In the genomic region with DNA sequence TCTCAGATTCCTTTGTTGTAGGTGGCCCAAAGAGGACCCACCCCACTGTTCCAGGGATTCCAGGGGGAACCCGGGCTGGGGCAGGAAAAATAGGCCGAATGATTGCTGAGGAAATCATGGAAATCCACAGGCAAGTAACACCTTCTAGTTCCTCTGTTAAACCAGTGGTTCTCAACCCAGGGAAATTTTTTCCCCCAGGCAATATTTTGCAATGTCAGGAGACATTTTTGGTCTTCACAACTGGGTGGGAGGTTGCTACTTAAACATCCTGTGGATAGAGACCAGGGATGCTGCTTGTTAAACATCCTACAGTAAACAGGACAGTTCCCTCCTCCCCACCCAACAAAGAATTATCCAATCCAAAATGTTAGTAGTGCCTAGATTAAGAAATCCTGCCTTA, we compare ENCODE assay signal across 17 cellular contexts.
DNase-seq lines count a peak whose midpoint lies in the region; ATAC-seq and TF ChIP-seq lines count a peak whose summit lies in the region.
"Had no signal": no experiment of that assay in that cellular context is flagged by ENCODE, and none has a peak within 500 bp of the region (broad histone marks: within the 10 kb centered on the region; RNA-seq: fewer than 3 reads in every experiment).

No MANE protein-coding gene starts in this region.

- H3K27me3 ChIP-seq in CD8-positive, alpha-beta T cell (ENCODE audit: insufficient read depth, low read length): no peaks in the 10 kb centered on the region
- H3K27me3 ChIP-seq in adipocyte (replicated peaks; ENCODE audit: control insufficient read depth, insufficient read depth, low read length) (no peaks in the 10 kb centered on the region), trophoblast cell (ENCODE audit: insufficient read depth, low read length) (no peaks in the 10 kb centered on the region)
- H3K27me3 ChIP-seq: BLaER1 treated with 17β-estradiol and CSF1 and Interleukin-3, amounts not matched to agents 10 nM and 100 nM had no signal

- no peak overlapping the region for H3K4ac ChIP-seq in trophoblast cell (ENCODE audit: low read depth, low read length)

- no peak overlapping the region for H2AK5ac ChIP-seq in trophoblast cell (ENCODE audit: low read length)

- CTCF ChIA-PET in CD8-positive, alpha-beta T cell (lab: Charles Lee): interaction anchor here (1.4 kb wide), 1 partner anchor 43 kb away, joined by 4 read pairs; no protein-coding TSS in a partner anchor

- WGBS in trophoblast cell (ENCODE audit: extremely low coverage, insufficient coverage, insufficient read length): no CpG with 5 or more reads among the region's 2 CpGs

- H3K4me2 ChIP-seq in trophoblast cell (ENCODE audit: low read length): no peak overlapping the region
- H3K4me2 ChIP-seq: BLaER1 treated with 17β-estradiol and CSF1 and Interleukin-3, amounts not matched to agents 10 nM and 100 nM had no signal

- H2AFZ ChIP-seq in trophoblast cell (ENCODE audit: insufficient read depth, low read length, poor library complexity): no peak overlapping the region

- H3K36me3 ChIP-seq in CD8-positive, alpha-beta T cell (ENCODE audit: insufficient read depth, low read length): peaks cover 50% of the 10 kb centered on the region
- H3K36me3 ChIP-seq in adipocyte (ENCODE audit: control insufficient read depth, insufficient read depth, low read length, severe bottlenecking) (peaks cover 100% of the 10 kb centered on the region), trophoblast cell (ENCODE audit: control insufficient read depth in 1 of 2, insufficient read depth in 2 of 2, low read length in 2 of 2) (peaks cover 12 to 23% of the 10 kb centered on the region in 2 experiments)

- no peak for TF ChIP-seq CTCF in CD8-positive, alpha-beta T cell (IDR thresholded peaks at IDR 0.05)
- TF ChIP-seq CTCF in type B pancreatic cell (conservative IDR thresholded peaks at IDR 0.05): no peak
- no peak for TF ChIP-seq CTCF in glutamatergic neuron (IDR thresholded peaks at IDR 0.05; ENCODE audit: partially characterized antibody, unreplicated experiment)

- H3K14ac ChIP-seq in trophoblast cell (ENCODE audit: low read length): no peak overlapping the region

- no peak overlapping the region for H2BK5ac ChIP-seq in trophoblast cell (ENCODE audit: low read depth, low read length, poor library complexity)

- H3K79me2 ChIP-seq in trophoblast cell (ENCODE audit: control insufficient read depth, insufficient read depth, low read length, poor library complexity): no peaks in the 10 kb centered on the region

- H3K9me3 ChIP-seq in CD8-positive, alpha-beta T cell (ENCODE audit: low read length): no peaks in the 10 kb centered on the region
- H3K9me3 ChIP-seq in adipocyte (ENCODE audit: control insufficient read depth, low read length): no peaks in the 10 kb centered on the region
- H3K9me3 ChIP-seq in trophoblast cell (ENCODE audit: insufficient read depth, low read depth, low read length): no peaks in the 10 kb centered on the region
- H3K9me3 ChIP-seq: BLaER1 treated with 17β-estradiol and CSF1 and Interleukin-3, amounts not matched to agents 10 nM and 100 nM had no signal

- no peaks in the 10 kb centered on the region for H3K4me1 Mint-ChIP-seq in CD8-positive, alpha-beta T cell (ENCODE audit: low read depth)
- H3K4me1 Mint-ChIP-seq in type B pancreatic cell (ENCODE audit: unreplicated experiment) (peaks cover 18% of the 10 kb centered on the region), glutamatergic neuron (ENCODE audit: low read depth, unreplicated experiment) (no peaks in the 10 kb centered on the region)
- H3K4me1 Mint-ChIP-seq: B cell, IgD-negative memory B cell had no signal

- H2BK12ac ChIP-seq in trophoblast cell (ENCODE audit: low read length): no peak overlapping the region

- no peaks in the 10 kb centered on the region for H3K79me1 ChIP-seq in trophoblast cell (ENCODE audit: low read length)

- no peak overlapping the region for H4K12ac ChIP-seq in trophoblast cell (ENCODE audit: low read depth, low read length)

- H3K9ac ChIP-seq in adipocyte (ENCODE audit: low read length): no peak overlapping the region
- no peak overlapping the region for H3K9ac ChIP-seq in trophoblast cell (ENCODE audit: low read length)
- H3K9ac ChIP-seq: BLaER1 treated with 17β-estradiol and CSF1 and Interleukin-3, amounts not matched to agents 10 nM and 100 nM had no signal

- no peak overlapping the region for H3K18ac ChIP-seq in trophoblast cell (ENCODE audit: low read length)

- no peak for DNase-seq in CD8-positive, alpha-beta T cell
- DNase-seq in NCI-H460 (ENCODE audit: extremely low read depth, low read depth) (peak; percentile 14), adipocyte (ENCODE audit: low read depth) (peak; percentile 26), trophoblast cell (peak; percentile 74 to 98), type B pancreatic cell (ENCODE audit: extremely low spot score, unreplicated experiment) (no peak), glutamatergic neuron (no peak), GM19240 (ENCODE audit: insufficient read length, low spot score) (no peak), DMS53 (lab: John Stamatoyannopoulos, UW) (no peak)
- DNase-seq: Calu3, DND-41, GDM1, H9, KBM-7 had no signal

- H2BK120ac ChIP-seq in trophoblast cell (ENCODE audit: insufficient read depth, low read length, poor library complexity): no peak overlapping the region

- ATAC-seq in CD8-positive, alpha-beta T cell: no peak
- ATAC-seq: HepG2 had no signal

- H3K27me3 Mint-ChIP-seq in CD8-positive, alpha-beta T cell (ENCODE audit: low read depth): no peaks in the 10 kb centered on the region
- H3K27me3 Mint-ChIP-seq in type B pancreatic cell (no peaks in the 10 kb centered on the region), glutamatergic neuron (ENCODE audit: unreplicated experiment) (no peaks in the 10 kb centered on the region)
- H3K27me3 Mint-ChIP-seq: B cell, IgD-negative memory B cell had no signal

- H3K36me3 Mint-ChIP-seq in CD8-positive, alpha-beta T cell: peaks cover 95% of the 10 kb centered on the region
- H3K36me3 Mint-ChIP-seq in type B pancreatic cell (peaks cover 35% of the 10 kb centered on the region), glutamatergic neuron (ENCODE audit: unreplicated experiment) (no peaks in the 10 kb centered on the region)

- no peak overlapping the region for H4K91ac ChIP-seq in trophoblast cell (ENCODE audit: low read depth, low read length)

- no peak overlapping the region for H4K8ac ChIP-seq in trophoblast cell (ENCODE audit: low read depth, low read length)

- H3K4me1 ChIP-seq in CD8-positive, alpha-beta T cell (ENCODE audit: insufficient read depth, low read length): no peaks in the 10 kb centered on the region
- no peaks in the 10 kb centered on the region for H3K4me1 ChIP-seq in adipocyte (ENCODE audit: control insufficient read depth, insufficient read depth, low read length)
- H3K4me1 ChIP-seq in trophoblast cell (ENCODE audit: control insufficient read depth in 1 of 2, insufficient read depth in 2 of 2, low read length in 2 of 2): peaks cover 0 to 5% of the 10 kb centered on the region in 2 experiments
- H3K4me1 ChIP-seq: BLaER1 treated with 17β-estradiol and CSF1 and Interleukin-3, amounts not matched to agents 10 nM and 100 nM had no signal

- H3K4me3 Mint-ChIP-seq in CD8-positive, alpha-beta T cell: no peak overlapping the region
- no peak overlapping the region for H3K4me3 Mint-ChIP-seq in type B pancreatic cell
- no peak overlapping the region for H3K4me3 Mint-ChIP-seq in glutamatergic neuron (ENCODE audit: unreplicated experiment)
- H3K4me3 Mint-ChIP-seq: B cell, H9, IgD-negative memory B cell had no signal

- H3K23ac ChIP-seq in trophoblast cell (ENCODE audit: low read length): no peak overlapping the region

- no peaks in the 10 kb centered on the region for H3K9me3 Mint-ChIP-seq in CD8-positive, alpha-beta T cell
- H3K9me3 Mint-ChIP-seq in type B pancreatic cell (no peaks in the 10 kb centered on the region), glutamatergic neuron (ENCODE audit: unreplicated experiment) (peaks cover 5% of the 10 kb centered on the region)
- H3K9me3 Mint-ChIP-seq: H9 had no signal

- H3K4me3 ChIP-seq in CD8-positive, alpha-beta T cell (ENCODE audit: low read depth, low read length): no peak overlapping the region
- no peak overlapping the region for H3K4me3 ChIP-seq in adipocyte (ENCODE audit: low read length)
- H3K4me3 ChIP-seq in trophoblast cell (ENCODE audit: low read depth, low read length): no peak overlapping the region
- H3K4me3 ChIP-seq: BLaER1 treated with 17β-estradiol and CSF1 and Interleukin-3, amounts not matched to agents 10 nM and 100 nM had no signal

- peak overlapping the region; percentile 18 for H3K27ac Mint-ChIP-seq in CD8-positive, alpha-beta T cell
- H3K27ac Mint-ChIP-seq in type B pancreatic cell (no peak overlapping the region), glutamatergic neuron (ENCODE audit: unreplicated experiment) (no peak overlapping the region)
- H3K27ac Mint-ChIP-seq: B cell, H9, IgD-negative memory B cell had no signal

- H3K27ac ChIP-seq in CD8-positive, alpha-beta T cell (ENCODE audit: low read depth, low read length): no peak overlapping the region
- no peak overlapping the region for H3K27ac ChIP-seq in trophoblast cell (ENCODE audit: low read depth, low read length)
- H3K27ac ChIP-seq: BLaER1 treated with 17β-estradiol and CSF1 and Interleukin-3, amounts not matched to agents 10 nM and 100 nM had no signal

- POLR2A ChIA-PET in CD8-positive, alpha-beta T cell (lab: Charles Lee): no interaction called here

- intact Hi-C loops in CD8-positive, alpha-beta T cell (cut with DNase I, micrococcal nuclease): no loop called here

Comparison
In these comparisons a context has a peak if more than half of its experiments do, and no peak if none do; other contexts are left out.
1. DNase-seq: peak in NCI-H460 (single experiment), adipocyte (single experiment) and trophoblast cell (2 of 2); none in CD8-positive, alpha-beta T cell (0 of 7), type B pancreatic cell (single experiment), glutamatergic neuron (single experiment), GM19240 (single experiment) and DMS53 (single experiment).